ENCODE assay signal across 1 cellular context in the genomic region with DNA sequence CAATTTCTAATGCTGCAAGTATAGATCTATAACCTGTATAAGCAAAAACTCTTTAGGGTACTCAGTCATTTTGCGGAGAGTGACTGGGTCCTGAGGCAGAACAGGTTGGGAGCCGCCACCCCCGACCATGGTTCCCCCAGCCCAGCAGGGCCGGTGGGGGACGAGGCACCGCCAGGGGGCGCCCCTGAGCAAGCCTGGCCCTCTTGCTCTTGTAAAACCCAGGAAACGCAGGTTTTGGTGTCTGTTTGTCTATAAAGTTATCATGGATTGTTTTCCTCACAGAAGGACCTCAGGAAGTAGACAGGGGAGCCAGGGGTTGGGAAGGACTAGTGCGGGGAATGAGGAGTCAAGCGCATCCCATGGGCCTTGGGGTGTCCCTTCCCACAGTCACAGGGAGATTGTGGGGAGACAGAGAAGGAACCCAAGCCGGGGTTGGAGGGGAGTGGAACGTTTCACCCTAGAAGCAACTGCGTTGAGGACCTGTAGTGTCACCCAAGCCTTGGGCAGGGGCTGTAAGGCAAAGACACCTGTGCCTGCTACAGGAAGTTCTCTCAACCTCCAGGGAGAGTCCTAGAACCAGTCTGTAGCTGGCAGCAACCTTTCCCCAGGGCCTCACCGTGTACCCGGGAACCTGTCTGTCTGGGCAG.
TF ChIP-seq lines count a peak whose summit lies in the region.

No MANE protein-coding gene starts in this region.

TF ChIP-seq in HepG2, 621 proteins besides CTCF, POLR2A, EP300 and RAD21 (continues in another document):
- TF ChIP-seq GABPB1 (CRISPR knock-in tag; IDR thresholded peaks at IDR 0.05) (0 out of 2 replicates have a peak, but pooled peaks have one; percentile 23), ZNF547 (CRISPR knock-in tag; IDR thresholded peaks at IDR 0.05) (no peak), ZNF558 (CRISPR knock-in tag; IDR thresholded peaks at IDR 0.05; ENCODE audit: borderline replicate concordance) (no peak), KLF16 (CRISPR knock-in tag; IDR thresholded peaks at IDR 0.05) (peak in 1 of 2 experiments; percentile 54; a peak in 1 of 4 replicates), ZNF350 (CRISPR knock-in tag; IDR thresholded peaks at IDR 0.05; ENCODE audit: borderline replicate concordance, low read depth) (0 out of 2 replicates have a peak, but pooled peaks have one; percentile 22), HMGA1 (CRISPR knock-in tag; conservative IDR thresholded peaks at IDR 0.05) (no peak), ZBTB10 (CRISPR knock-in tag; IDR thresholded peaks at IDR 0.05; ENCODE audit: borderline replicate concordance) (0 out of 2 replicates have a peak, but pooled peaks have one; percentile 17), SALL1 (CRISPR knock-in tag; IDR thresholded peaks at IDR 0.05) (peak; percentile 55), KDM2A (CRISPR knock-in tag; IDR thresholded peaks at IDR 0.05; ENCODE audit: borderline replicate concordance, low read depth) (peak; percentile 22; the same call in 1 of the 2 replicates), ZNF687 (CRISPR knock-in tag; IDR thresholded peaks at IDR 0.05) (peak; percentile 37; the same call in 1 of the 2 replicates), SMC3 (IDR thresholded peaks at IDR 0.05; ENCODE audit: low read length) (peak; percentile 64)
- TF ChIP-seq, protein P1, sequence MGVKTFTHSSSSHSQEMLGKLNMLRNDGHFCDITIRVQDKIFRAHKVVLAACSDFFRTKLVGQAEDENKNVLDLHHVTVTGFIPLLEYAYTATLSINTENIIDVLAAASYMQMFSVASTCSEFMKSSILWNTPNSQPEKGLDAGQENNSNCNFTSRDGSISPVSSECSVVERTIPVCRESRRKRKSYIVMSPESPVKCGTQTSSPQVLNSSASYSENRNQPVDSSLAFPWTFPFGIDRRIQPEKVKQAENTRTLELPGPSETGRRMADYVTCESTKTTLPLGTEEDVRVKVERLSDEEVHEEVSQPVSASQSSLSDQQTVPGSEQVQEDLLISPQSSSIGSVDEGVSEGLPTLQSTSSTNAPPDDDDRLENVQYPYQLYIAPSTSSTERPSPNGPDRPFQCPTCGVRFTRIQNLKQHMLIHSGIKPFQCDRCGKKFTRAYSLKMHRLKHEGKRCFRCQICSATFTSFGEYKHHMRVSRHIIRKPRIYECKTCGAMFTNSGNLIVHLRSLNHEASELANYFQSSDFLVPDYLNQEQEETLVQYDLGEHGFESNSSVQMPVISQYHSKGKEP (CRISPR knock-in tag; IDR thresholded peaks at IDR 0.05): no peak
- TF ChIP-seq, protein P2, sequence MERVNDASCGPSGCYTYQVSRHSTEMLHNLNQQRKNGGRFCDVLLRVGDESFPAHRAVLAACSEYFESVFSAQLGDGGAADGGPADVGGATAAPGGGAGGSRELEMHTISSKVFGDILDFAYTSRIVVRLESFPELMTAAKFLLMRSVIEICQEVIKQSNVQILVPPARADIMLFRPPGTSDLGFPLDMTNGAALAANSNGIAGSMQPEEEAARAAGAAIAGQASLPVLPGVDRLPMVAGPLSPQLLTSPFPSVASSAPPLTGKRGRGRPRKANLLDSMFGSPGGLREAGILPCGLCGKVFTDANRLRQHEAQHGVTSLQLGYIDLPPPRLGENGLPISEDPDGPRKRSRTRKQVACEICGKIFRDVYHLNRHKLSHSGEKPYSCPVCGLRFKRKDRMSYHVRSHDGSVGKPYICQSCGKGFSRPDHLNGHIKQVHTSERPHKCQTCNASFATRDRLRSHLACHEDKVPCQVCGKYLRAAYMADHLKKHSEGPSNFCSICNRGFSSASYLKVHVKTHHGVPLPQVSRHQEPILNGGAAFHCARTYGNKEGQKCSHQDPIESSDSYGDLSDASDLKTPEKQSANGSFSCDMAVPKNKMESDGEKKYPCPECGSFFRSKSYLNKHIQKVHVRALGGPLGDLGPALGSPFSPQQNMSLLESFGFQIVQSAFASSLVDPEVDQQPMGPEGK (CRISPR knock-in tag; IDR thresholded peaks at IDR 0.05): peak; percentile 67
- TF ChIP-seq, protein P3, sequence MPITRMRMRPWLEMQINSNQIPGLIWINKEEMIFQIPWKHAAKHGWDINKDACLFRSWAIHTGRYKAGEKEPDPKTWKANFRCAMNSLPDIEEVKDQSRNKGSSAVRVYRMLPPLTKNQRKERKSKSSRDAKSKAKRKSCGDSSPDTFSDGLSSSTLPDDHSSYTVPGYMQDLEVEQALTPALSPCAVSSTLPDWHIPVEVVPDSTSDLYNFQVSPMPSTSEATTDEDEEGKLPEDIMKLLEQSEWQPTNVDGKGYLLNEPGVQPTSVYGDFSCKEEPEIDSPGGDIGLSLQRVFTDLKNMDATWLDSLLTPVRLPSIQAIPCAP (CRISPR knock-in tag; IDR thresholded peaks at IDR 0.05; ENCODE audit: low read depth): no peak
- TF ChIP-seq, protein P4, sequence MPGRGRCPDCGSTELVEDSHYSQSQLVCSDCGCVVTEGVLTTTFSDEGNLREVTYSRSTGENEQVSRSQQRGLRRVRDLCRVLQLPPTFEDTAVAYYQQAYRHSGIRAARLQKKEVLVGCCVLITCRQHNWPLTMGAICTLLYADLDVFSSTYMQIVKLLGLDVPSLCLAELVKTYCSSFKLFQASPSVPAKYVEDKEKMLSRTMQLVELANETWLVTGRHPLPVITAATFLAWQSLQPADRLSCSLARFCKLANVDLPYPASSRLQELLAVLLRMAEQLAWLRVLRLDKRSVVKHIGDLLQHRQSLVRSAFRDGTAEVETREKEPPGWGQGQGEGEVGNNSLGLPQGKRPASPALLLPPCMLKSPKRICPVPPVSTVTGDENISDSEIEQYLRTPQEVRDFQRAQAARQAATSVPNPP (CRISPR knock-in tag; IDR thresholded peaks at IDR 0.05): no peak
- TF ChIP-seq, protein P5, sequence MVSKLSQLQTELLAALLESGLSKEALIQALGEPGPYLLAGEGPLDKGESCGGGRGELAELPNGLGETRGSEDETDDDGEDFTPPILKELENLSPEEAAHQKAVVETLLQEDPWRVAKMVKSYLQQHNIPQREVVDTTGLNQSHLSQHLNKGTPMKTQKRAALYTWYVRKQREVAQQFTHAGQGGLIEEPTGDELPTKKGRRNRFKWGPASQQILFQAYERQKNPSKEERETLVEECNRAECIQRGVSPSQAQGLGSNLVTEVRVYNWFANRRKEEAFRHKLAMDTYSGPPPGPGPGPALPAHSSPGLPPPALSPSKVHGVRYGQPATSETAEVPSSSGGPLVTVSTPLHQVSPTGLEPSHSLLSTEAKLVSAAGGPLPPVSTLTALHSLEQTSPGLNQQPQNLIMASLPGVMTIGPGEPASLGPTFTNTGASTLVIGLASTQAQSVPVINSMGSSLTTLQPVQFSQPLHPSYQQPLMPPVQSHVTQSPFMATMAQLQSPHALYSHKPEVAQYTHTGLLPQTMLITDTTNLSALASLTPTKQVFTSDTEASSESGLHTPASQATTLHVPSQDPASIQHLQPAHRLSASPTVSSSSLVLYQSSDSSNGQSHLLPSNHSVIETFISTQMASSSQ (IDR thresholded peaks at IDR 0.05; ENCODE audit: low read depth): no peak
- TF ChIP-seq, protein P5 (CRISPR knock-in tag; IDR thresholded peaks at IDR 0.05; ENCODE audit: borderline replicate concordance): no peak
- TF ChIP-seq, protein P6, sequence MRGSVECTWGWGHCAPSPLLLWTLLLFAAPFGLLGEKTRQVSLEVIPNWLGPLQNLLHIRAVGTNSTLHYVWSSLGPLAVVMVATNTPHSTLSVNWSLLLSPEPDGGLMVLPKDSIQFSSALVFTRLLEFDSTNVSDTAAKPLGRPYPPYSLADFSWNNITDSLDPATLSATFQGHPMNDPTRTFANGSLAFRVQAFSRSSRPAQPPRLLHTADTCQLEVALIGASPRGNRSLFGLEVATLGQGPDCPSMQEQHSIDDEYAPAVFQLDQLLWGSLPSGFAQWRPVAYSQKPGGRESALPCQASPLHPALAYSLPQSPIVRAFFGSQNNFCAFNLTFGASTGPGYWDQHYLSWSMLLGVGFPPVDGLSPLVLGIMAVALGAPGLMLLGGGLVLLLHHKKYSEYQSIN (CRISPR knock-in tag; IDR thresholded peaks at IDR 0.05; ENCODE audit: borderline replicate concordance): no peak
